Comparison of ENCODE assay signal across 13 cellular contexts in the genomic region with DNA sequence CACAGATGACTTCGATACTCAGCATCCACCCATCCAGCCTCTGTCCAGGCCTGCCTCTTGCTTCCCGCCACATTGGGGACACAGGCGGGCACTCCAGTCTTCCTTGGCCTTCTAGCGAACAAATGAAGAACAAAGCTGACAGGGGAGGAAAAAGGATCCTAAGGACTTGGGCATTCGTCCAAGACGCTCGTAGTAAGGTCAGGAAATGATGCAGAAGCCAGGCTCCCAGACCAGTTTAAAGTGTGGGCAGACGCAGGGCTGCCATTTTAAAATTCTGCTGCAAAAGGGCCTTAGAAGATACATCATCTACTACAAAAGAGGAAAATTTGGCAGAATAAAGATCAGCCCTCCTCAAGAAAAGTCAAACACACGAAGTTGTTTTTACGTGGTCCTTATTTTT. TPM values are rescaled to one million over a fixed set of nuclear protein-coding genes. Genes with fewer than 3 reads are reported as not detected.
DNase-seq lines count a peak whose midpoint lies in the region; ATAC-seq, FAIRE-seq and TF ChIP-seq lines count a peak whose summit lies in the region.
"Had no signal": no experiment of that assay in that cellular context is flagged by ENCODE, and none has a peak within 500 bp of the region (broad histone marks: within the 10 kb centered on the region; RNA-seq: fewer than 3 reads in every experiment).

No MANE protein-coding gene starts in this region.

- no peak overlapping the region for H2AK5ac ChIP-seq in neuronal stem cell (ENCODE audit: low read depth, low read length)

- in situ Hi-C loops in astrocyte of the spinal cord (cut with HindIII; ENCODE audit: low sequenced_read_pairs), result no loop called here

- H3K36me3 ChIP-seq in subcutaneous abdominal adipose tissue (ENCODE audit: control insufficient read depth in 5 of 5, insufficient read depth in 5 of 5, low read length in 5 of 5), result peaks cover 0 to 16% (median 8%) of the 10 kb centered on the region in 5 donors
- peaks cover 7 to 12% of the 10 kb centered on the region in 2 donors for H3K36me3 ChIP-seq in neuronal stem cell (replicated peaks in 1 of 2; ENCODE audit: control insufficient read depth in 2 of 2, insufficient read depth in 2 of 2, low read length in 2 of 2)

- H2BK12ac ChIP-seq in neuronal stem cell (ENCODE audit: low read length), result no peak overlapping the region

- peak; percentile 6 for DNase-seq in NCI-H1105 (lab: John Stamatoyannopoulos, UW)
- peak; percentile 55 for DNase-seq in astrocyte of the spinal cord (ENCODE audit: low read depth, low spot score)
- DNase-seq in right cardiac atrium, result no peak
- DNase-seq in GM10266 (ENCODE audit: extremely low spot score), result no peak
- DNase-seq in stimulated activated naive CD8-positive, alpha-beta T cell treated with anti-CD3 and anti-CD28 coated beads, Interleukin-15, amount 100 ng/mL, for 72 hours, result no peak
- DNase-seq in D721Med (ENCODE audit: insufficient read length, low spot score), result no peak
- DNase-seq in neuronal stem cell (ENCODE audit: low spot score), result no peak
- DNase-seq: NCI-H345, RPMI8226 had no signal

- no peaks in the 10 kb centered on the region for H3K9me3 Mint-ChIP-seq in stimulated activated naive CD8-positive, alpha-beta T cell treated with anti-CD3 and anti-CD28 coated beads, Interleukin-15, amount 100 ng/mL, for 72 hours
- H3K9me3 Mint-ChIP-seq: activated T-helper 2 cell treated with anti-CD3 and anti-CD28 coated beads, Interferon-gamma antibody, Interleukin-2, Interleukin-4, amounts not matched to agents 10 μg/mL and 5 μg/mL and 100 μg/mL, durations not matched to agents 14 hours and 24 hours and 36 hours; dendritic cell treated with granulocyte-macrophage colony-stimulating factor and Interleukin-4, amounts not matched to agents 40 ng/mL and 50 ng/mL, for 4 days; stimulated activated naive CD8-positive, alpha-beta T cell treated with anti-CD3 and anti-CD28 coated beads, Interleukin-15, Interleukin-2, amounts not matched to agents 100 ng/mL and 50 ng/mL, for 24 hours had no signal

- no peak overlapping the region for H2BK15ac ChIP-seq in neuronal stem cell (ENCODE audit: low read length)

- no peak overlapping the region for H3K18ac ChIP-seq in neuronal stem cell (ENCODE audit: low read length)

- no peak overlapping the region for H3K23ac ChIP-seq in neuronal stem cell (ENCODE audit: low read depth, low read length, poor library complexity)

- no peak overlapping the region for H4K8ac ChIP-seq in neuronal stem cell (ENCODE audit: low read depth, low read length)

- H3K4me1 ChIP-seq in right cardiac atrium (ENCODE audit: control insufficient read depth, insufficient read depth, low read length) (peaks cover 16% of the 10 kb centered on the region), subcutaneous abdominal adipose tissue (ENCODE audit: control insufficient read depth in 5 of 5, insufficient read depth in 5 of 5, low read length in 5 of 5) (peaks cover 3 to 22% (median 16%) of the 10 kb centered on the region in 5 donors), neuronal stem cell (ENCODE audit: control insufficient read depth in 2 of 2, insufficient read depth in 1 of 2, low read depth in 1 of 2, low read length in 2 of 2) (peaks cover under 1% of the 10 kb centered on the region in 2 donors)

- H3K79me1 ChIP-seq in neuronal stem cell (ENCODE audit: low read depth, low read length), result no peaks in the 10 kb centered on the region

- H3K27me3 ChIP-seq in right cardiac atrium (ENCODE audit: control insufficient read depth, insufficient read depth), result no peaks in the 10 kb centered on the region
- H3K27me3 ChIP-seq in subcutaneous abdominal adipose tissue (ENCODE audit: control insufficient read depth in 5 of 5, insufficient read depth in 4 of 5, low read length in 5 of 5), result no peaks in the 10 kb centered on the region
- no peaks in the 10 kb centered on the region for H3K27me3 ChIP-seq in neuronal stem cell (ENCODE audit: control insufficient read depth in 3 of 3, insufficient read depth in 3 of 3, low read depth in 1 of 3, low read length in 3 of 3)

- no peak overlapping the region for H3K4me2 ChIP-seq in neuronal stem cell (ENCODE audit: insufficient read depth, low read length, poor library complexity, severe bottlenecking)

- peak in 1 of 2 donors; percentile 30 for ATAC-seq in right cardiac atrium
- ATAC-seq in stimulated activated naive CD8-positive, alpha-beta T cell treated with anti-CD3 and anti-CD28 coated beads, Interleukin-15, amount 100 ng/mL, for 72 hours, result no peak

- no peak for TF ChIP-seq CTCF in astrocyte of the spinal cord (IDR thresholded peaks at IDR 0.05; ENCODE audit: low read depth, low read length)
- no peak for TF ChIP-seq CTCF in GM10266 (IDR thresholded peaks at IDR 0.05; ENCODE audit: control insufficient read depth, insufficient read depth, low read depth, missing control alignments)
- TF ChIP-seq CTCF in D721Med (IDR thresholded peaks at IDR 0.05; ENCODE audit: insufficient read depth, missing control alignments), result no peak

- H2AFZ ChIP-seq in neuronal stem cell (ENCODE audit: low read length), result no peak overlapping the region

- H4K91ac ChIP-seq in neuronal stem cell (ENCODE audit: low read depth, low read length, poor library complexity), result no peak overlapping the region

- FAIRE-seq in D721Med (lab: Jason Lieb, UNC), result no peak

- peak overlapping the region; percentile 90 for H3K27ac ChIP-seq in right cardiac atrium (ENCODE audit: low read length)
- peak overlapping the region; percentile 78 for H3K27ac ChIP-seq in subcutaneous abdominal adipose tissue (ENCODE audit: low read depth, low read length)
- no peak overlapping the region for H3K27ac ChIP-seq in neuronal stem cell (replicated peaks; ENCODE audit: low read length)

- no peak overlapping the region for H3K4ac ChIP-seq in neuronal stem cell (ENCODE audit: low read length)

- H3K9ac ChIP-seq in subcutaneous abdominal adipose tissue (ENCODE audit: low read length in 5 of 5) (peak overlapping the region in 1 of 5 donors; percentile 3), neuronal stem cell (ENCODE audit: low read depth, low read length, poor library complexity) (no peak overlapping the region)

- H3K4me1 Mint-ChIP-seq in stimulated activated naive CD8-positive, alpha-beta T cell treated with anti-CD3 and anti-CD28 coated beads, Interleukin-15, amount 100 ng/mL, for 72 hours, result peaks cover 8% of the 10 kb centered on the region

- no peak overlapping the region for H2BK120ac ChIP-seq in neuronal stem cell (ENCODE audit: low read depth, low read length)

- no peaks in the 10 kb centered on the region for H3K9me3 ChIP-seq in right cardiac atrium (ENCODE audit: control insufficient read depth, low read length)
- H3K9me3 ChIP-seq in subcutaneous abdominal adipose tissue (ENCODE audit: control insufficient read depth in 5 of 5, low read length in 5 of 5), result no peaks in the 10 kb centered on the region
- H3K9me3 ChIP-seq in neuronal stem cell (replicated peaks in 1 of 2; ENCODE audit: control insufficient read depth in 2 of 2, insufficient read depth in 1 of 2, low read depth in 1 of 2, low read length in 2 of 2), result no peaks in the 10 kb centered on the region

- H3K4me3 ChIP-seq in astrocyte of the spinal cord (ENCODE audit: low read depth, low read length) (no peak overlapping the region), right cardiac atrium (ENCODE audit: low read length) (no peak overlapping the region), subcutaneous abdominal adipose tissue (ENCODE audit: low read depth in 1 of 5, low read length in 5 of 5) (peak overlapping the region in 1 of 5 donors; percentile 4), neuronal stem cell (ENCODE audit: low read length in 2 of 2) (no peak overlapping the region)

- 30% methylated on average over 10 of the region's 10 CpGs for WGBS in right cardiac atrium
- WGBS in neuronal stem cell (ENCODE audit: extremely low coverage in 2 of 2, insufficient read length in 2 of 2, insufficient replicate concordance in 1 of 2), 2 donors, result no CpG with 5 or more reads among the region's 10 CpGs

- intact Hi-C loops in right cardiac atrium (cut with DNase I), result no loop called here

- H2BK5ac ChIP-seq in neuronal stem cell (ENCODE audit: low read length), result no peak overlapping the region

- peak overlapping the region in 1 of 2 donors; percentile 55 for H3K27ac Mint-ChIP-seq in stimulated activated naive CD8-positive, alpha-beta T cell treated with anti-CD3 and anti-CD28 coated beads, Interleukin-15, amount 100 ng/mL, for 72 hours
- H3K27ac Mint-ChIP-seq: activated T-helper 2 cell treated with anti-CD3 and anti-CD28 coated beads, Interferon-gamma antibody, Interleukin-2, Interleukin-4, amounts not matched to agents 10 μg/mL and 5 μg/mL and 100 μg/mL, durations not matched to agents 14 hours and 24 hours and 36 hours; dendritic cell treated with granulocyte-macrophage colony-stimulating factor and Interleukin-4, amounts not matched to agents 40 ng/mL and 50 ng/mL, for 4 days; stimulated activated naive CD8-positive, alpha-beta T cell treated with anti-CD3 and anti-CD28 coated beads, Interleukin-15, Interleukin-2, amounts not matched to agents 100 ng/mL and 50 ng/mL, for 24 hours had no signal

- no peak overlapping the region for H3K14ac ChIP-seq in neuronal stem cell (ENCODE audit: low read length)

- no peaks in the 10 kb centered on the region for H3K27me3 Mint-ChIP-seq in stimulated activated naive CD8-positive, alpha-beta T cell treated with anti-CD3 and anti-CD28 coated beads, Interleukin-15, amount 100 ng/mL, for 72 hours
- H3K27me3 Mint-ChIP-seq: dendritic cell treated with granulocyte-macrophage colony-stimulating factor and Interleukin-4, amounts not matched to agents 40 ng/mL and 50 ng/mL, for 4 days; stimulated activated naive CD8-positive, alpha-beta T cell treated with anti-CD3 and anti-CD28 coated beads, Interleukin-15, Interleukin-2, amounts not matched to agents 100 ng/mL and 50 ng/mL, for 24 hours had no signal

- H3K4me3 Mint-ChIP-seq in stimulated activated naive CD8-positive, alpha-beta T cell treated with anti-CD3 and anti-CD28 coated beads, Interleukin-15, amount 100 ng/mL, for 72 hours, result no peak overlapping the region
- H3K4me3 Mint-ChIP-seq: dendritic cell treated with granulocyte-macrophage colony-stimulating factor and Interleukin-4, amounts not matched to agents 40 ng/mL and 50 ng/mL, for 4 days; stimulated activated naive CD8-positive, alpha-beta T cell treated with anti-CD3 and anti-CD28 coated beads, Interleukin-15, Interleukin-2, amounts not matched to agents 100 ng/mL and 50 ng/mL, for 24 hours had no signal

RNA-seq across cellular contexts. Expression of a gene that starts 5.9 kb away (rescaled TPM):
- 10 to 100 TPM; 10.7 to 13.7 (median 12.7) TPM for total RNA-seq in right cardiac atrium
- 14.7 TPM for polyA plus RNA-seq in right cardiac atrium
- polyA plus RNA-seq in neuronal stem cell (2013, experiment 1 of 2), result 23.4 TPM
- polyA plus RNA-seq in neuronal stem cell (2013, experiment 2 of 2), result 22.3 TPM

RNA-seq across cellular contexts. Expression of a gene that starts 32.2 kb away (rescaled TPM):
- 100 to 1,000 TPM; 103 to 123 (median 116) TPM for total RNA-seq in right cardiac atrium
- 61.7 TPM for polyA plus RNA-seq in right cardiac atrium
- 19.4 TPM for polyA plus RNA-seq in neuronal stem cell (2013, experiment 1 of 2)
- 19.4 TPM for polyA plus RNA-seq in neuronal stem cell (2013, experiment 2 of 2)

RNA-seq across cellular contexts. Expression of a gene that starts 55.8 kb away (rescaled TPM):
- total RNA-seq in right cardiac atrium, result 10 to 100 TPM; 23.8 to 51.1 (median 38.4) TPM
- 32.3 TPM for polyA plus RNA-seq in right cardiac atrium
- 3.7 TPM for polyA plus RNA-seq in neuronal stem cell (2013, experiment 1 of 2)
- polyA plus RNA-seq in neuronal stem cell (2013, experiment 2 of 2), result 3.7 TPM

Comparison
In these comparisons a context has a peak if more than half of its experiments do, and no peak if none do; other contexts are left out.
1. DNase-seq: peak in NCI-H1105 (single experiment) and astrocyte of the spinal cord (single experiment); none in right cardiac atrium (0 of 3), GM10266 (single experiment), stimulated activated naive CD8-positive, alpha-beta T cell treated with anti-CD3 and anti-CD28 coated beads, Interleukin-15, amount 100 ng/mL, for 72 hours (0 of 2), D721Med (single experiment) and neuronal stem cell (single experiment).